Comparison of ENCODE assay signal across 8 cellular contexts in the genomic region with DNA sequence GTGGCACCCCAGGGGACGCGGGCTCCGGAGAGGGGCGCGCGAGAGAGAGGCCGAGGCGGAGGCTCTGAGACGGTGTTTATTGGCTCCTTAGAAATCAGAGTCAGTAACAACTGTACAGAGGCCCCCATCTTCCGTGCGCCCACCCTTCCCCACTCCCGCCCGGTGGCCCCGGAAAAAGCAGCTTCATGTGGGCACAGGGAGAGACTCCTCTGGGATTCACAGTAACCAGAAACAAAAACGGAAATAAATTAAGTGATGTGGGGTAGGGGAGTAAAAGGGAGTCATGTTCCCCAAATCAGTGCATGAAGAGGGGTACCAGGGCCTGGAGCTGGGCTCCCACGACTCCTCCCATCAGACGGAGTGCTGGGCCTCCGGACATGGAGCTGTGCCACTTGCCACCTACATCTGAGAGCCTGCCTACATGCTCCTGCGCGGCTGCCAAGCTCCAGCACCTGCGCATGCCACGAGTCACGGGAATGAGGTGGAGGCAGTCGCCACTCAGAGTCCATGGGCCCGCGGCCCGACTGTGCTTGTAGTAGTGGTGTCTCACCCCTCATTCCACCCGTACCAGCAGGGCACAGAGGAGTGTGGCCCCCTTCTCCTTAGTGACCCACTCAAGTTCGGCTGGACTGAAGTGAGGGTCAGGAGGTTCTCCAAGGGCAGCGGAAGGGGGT. TPM values are rescaled to one million over a fixed set of nuclear protein-coding genes. Genes with fewer than 3 reads are reported as not detected.
DNase-seq lines count a peak whose midpoint lies in the region; ATAC-seq, FAIRE-seq and TF ChIP-seq lines count a peak whose summit lies in the region.

No MANE protein-coding gene starts in this region.

- H3K4me3 ChIP-seq in AG04449 (ENCODE audit: low read depth, low read length) = peak overlapping the region; percentile 81
- peak overlapping the region; percentile 62 for H3K4me3 ChIP-seq in bronchial epithelial cell (ENCODE audit: low read depth, low read length)
- H3K4me3 ChIP-seq in mesendoderm (ENCODE audit: low read length) = peak overlapping the region; percentile 45

- no peak for FAIRE-seq in bronchial epithelial cell (lab: Jason Lieb, UNC)

- DNase-seq in AG04449 (ENCODE audit: low read depth, low spot score) (no peak), HT-29 (ENCODE audit: low spot score) (peak; percentile 7), bronchial epithelial cell (ENCODE audit: low read depth) (no peak), mesendoderm (no peak), mucosa of gallbladder (ENCODE audit: low spot score) (no peak), AML-193 (lab: John Stamatoyannopoulos, UW) (no peak), epidermal melanocyte (ENCODE audit: insufficient read length, low spot score) (no peak)

- no peak overlapping the region for H2BK15ac ChIP-seq in mesendoderm (replicated peaks; ENCODE audit: low read depth)

- H3K56ac ChIP-seq in mesendoderm (ENCODE audit: low read length) = peak overlapping the region; percentile 83

- H3K79me2 ChIP-seq in mesendoderm (ENCODE audit: control insufficient read depth, insufficient read depth, low read length) = peaks cover 11% of the 10 kb centered on the region

- no peak overlapping the region for H2BK5ac ChIP-seq in mesendoderm (ENCODE audit: low read length)

- CTCF ChIA-PET in AG04449 (lab: Yijun Ruan, JAX) = interaction anchor here (1.6 to 5.8 kb wide), 2 partner anchors 9 to 245 kb away, joined by 4 to 39 read pairs; no protein-coding TSS in a partner anchor

- peaks cover 11% of the 10 kb centered on the region for H3K79me1 ChIP-seq in mesendoderm (ENCODE audit: low read length)

- no peak for ATAC-seq in HG03469 (IDR thresholded peaks at IDR 0.05; ENCODE audit: unreplicated experiment)

- H3K36me3 ChIP-seq in bronchial epithelial cell (ENCODE audit: control insufficient read depth, insufficient read depth, low read length) (peaks cover 15% of the 10 kb centered on the region), mesendoderm (ENCODE audit: control insufficient read depth, insufficient read depth, low read length) (peaks cover 12% of the 10 kb centered on the region)

- peak overlapping the region; percentile 72 for H3K9ac ChIP-seq in mesendoderm (ENCODE audit: low read length)

- peak overlapping the region; percentile 69 for H3K4me2 ChIP-seq in mesendoderm (ENCODE audit: low read length)

- no peak overlapping the region for H3K23ac ChIP-seq in mesendoderm (ENCODE audit: low read length)

- no peak overlapping the region for H2AK5ac ChIP-seq in mesendoderm (ENCODE audit: low read length)

- no peak overlapping the region for H2BK120ac ChIP-seq in mesendoderm (ENCODE audit: low read depth, low read length)

- peaks cover 3% of the 10 kb centered on the region for H3K4me1 ChIP-seq in mesendoderm (ENCODE audit: control insufficient read depth, low read depth, low read length)

- H4K8ac ChIP-seq in mesendoderm (ENCODE audit: low read depth, low read length) = no peak overlapping the region

- no peaks in the 10 kb centered on the region for H3K27me3 ChIP-seq in bronchial epithelial cell (ENCODE audit: control insufficient read depth, insufficient read depth, low read length)
- no peaks in the 10 kb centered on the region for H3K27me3 ChIP-seq in mesendoderm (ENCODE audit: insufficient read depth, low read length, poor library complexity)

- peak overlapping the region; percentile 62 for H3K18ac ChIP-seq in mesendoderm (ENCODE audit: low read length)

- WGBS in mesendoderm (ENCODE audit: extremely low coverage, insufficient coverage, low lambda C conversion rate) = no CpG with 5 or more reads among the region's 30 CpGs

- TF ChIP-seq CTCF in AG04449 (IDR thresholded peaks at IDR 0.05; ENCODE audit: insufficient read depth, low read length, missing control alignments) = no peak
- TF ChIP-seq CTCF in bronchial epithelial cell (IDR thresholded peaks at IDR 0.05; ENCODE audit: insufficient read depth, low read length, severe bottlenecking) = no peak

- POLR2A ChIA-PET in AG04449 (lab: Yijun Ruan, JAX) = interaction anchor here (1.2 kb wide), 1 partner anchor 14 kb away, joined by 5 read pairs; a partner anchor contains a TSS

- no peak overlapping the region for H4K5ac ChIP-seq in mesendoderm (ENCODE audit: low read length)

- H3K4ac ChIP-seq in mesendoderm (ENCODE audit: low read depth, low read length) = no peak overlapping the region

- peak overlapping the region; percentile 51 for H3K27ac ChIP-seq in mesendoderm (ENCODE audit: low read depth, low read length)

RNA-seq across cellular contexts. Expression of a gene that starts 0.5 kb away (rescaled TPM):
- total RNA-seq in HT-29 (2014; rRNA removed; shearing (Covaris generic)) = 45.7 and 49.0 TPM in 2 replicates
- total RNA-seq in bronchial epithelial cell = 22.4 and 35.7 TPM in 2 replicates
- polyA plus RNA-seq in mesendoderm (2013, experiment 1 of 2) = 58.1 TPM
- 57.8 TPM for polyA plus RNA-seq in mesendoderm (2013, experiment 2 of 2)
- 71.8 TPM for total RNA-seq in mucosa of gallbladder

RNA-seq across cellular contexts. Expression of a gene that starts 8.3 kb away (rescaled TPM):
- total RNA-seq in HT-29 (2014; rRNA removed; shearing (Covaris generic)) = 915 and 962 TPM in 2 replicates
- total RNA-seq in bronchial epithelial cell (653 and 709 TPM in 2 replicates), mucosa of gallbladder (233 TPM)
- polyA plus RNA-seq in mesendoderm (2013, experiment 1 of 2) = 1,299 TPM
- polyA plus RNA-seq in mesendoderm (2013, experiment 2 of 2) = 1,284 TPM

RNA-seq across cellular contexts. Expression of a gene that starts 13.4 kb away (rescaled TPM):
- 18.0 and 21.1 TPM in 2 replicates for total RNA-seq in HT-29 (2014; rRNA removed; shearing (Covaris generic))
- total RNA-seq in bronchial epithelial cell = 14.7 and 17.7 TPM in 2 replicates
- polyA plus RNA-seq in mesendoderm (2013, experiment 1 of 2) = 13.0 TPM
- 14.2 TPM for polyA plus RNA-seq in mesendoderm (2013, experiment 2 of 2)
- 50.3 TPM for total RNA-seq in mucosa of gallbladder

RNA-seq across cellular contexts. Expression of a gene that starts 20.6 kb away (rescaled TPM):
- 0.08 TPM in 1 of 2 replicates, not detected in the other for total RNA-seq in HT-29 (2014; rRNA removed; shearing (Covaris generic))
- total RNA-seq in bronchial epithelial cell (0.26 and 4.2 TPM in 2 replicates), mucosa of gallbladder (24.2 TPM)
- 21.2 TPM for polyA plus RNA-seq in mesendoderm (2013, experiment 1 of 2)
- 18.4 TPM for polyA plus RNA-seq in mesendoderm (2013, experiment 2 of 2)

RNA-seq across cellular contexts. Expression of a gene that starts 21.3 kb away (rescaled TPM):
- 16.3 and 19.4 TPM in 2 replicates for total RNA-seq in HT-29 (2014; rRNA removed; shearing (Covaris generic))
- total RNA-seq in bronchial epithelial cell (0.26 and 1.0 TPM in 2 replicates), mucosa of gallbladder (1.4 TPM)
- polyA plus RNA-seq in mesendoderm (2013, experiment 1 of 2) = 11.2 TPM
- polyA plus RNA-seq in mesendoderm (2013, experiment 2 of 2) = 10.6 TPM
